ENCODE assay signal across 20 cellular contexts in the genomic region with DNA sequence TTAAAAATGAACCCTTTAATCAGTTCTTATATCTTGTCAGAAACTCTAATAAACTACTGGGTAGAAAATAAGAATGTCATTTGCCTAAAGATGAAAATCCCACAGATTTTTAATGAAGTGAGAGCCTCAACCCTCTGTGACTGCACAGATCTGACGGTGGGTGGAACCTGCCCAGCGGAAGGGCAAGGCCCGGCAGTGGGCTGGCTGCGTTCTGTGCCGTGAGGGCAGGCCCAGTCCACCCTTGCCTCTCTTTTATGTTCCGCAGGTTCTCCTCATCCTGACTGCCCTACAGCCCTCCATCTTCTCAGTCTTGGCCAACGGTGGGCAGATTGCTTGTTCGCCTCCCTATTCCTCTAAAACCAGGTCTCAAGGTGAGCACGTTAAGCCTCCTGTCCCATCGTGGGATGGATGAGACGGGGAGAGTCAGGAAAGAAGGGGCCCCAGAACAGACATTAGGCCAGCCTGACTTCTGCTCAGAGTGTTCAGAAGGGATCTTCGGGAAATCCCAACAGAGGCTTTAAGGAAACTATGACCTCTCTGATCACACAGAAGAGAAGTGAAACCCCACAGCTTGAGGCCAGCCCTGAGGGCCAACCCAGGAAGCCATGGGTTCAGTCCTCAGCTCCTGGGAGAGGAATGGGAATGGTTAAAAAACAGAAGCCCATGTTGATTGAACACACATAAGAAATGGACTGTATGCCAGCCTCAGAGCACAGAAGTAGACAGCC. TPM values are rescaled to one million over a fixed set of nuclear protein-coding genes. Genes with fewer than 3 reads are reported as not detected.
DNase-seq lines count a peak whose midpoint lies in the region; ATAC-seq, FAIRE-seq and TF ChIP-seq lines count a peak whose summit lies in the region.
"Had no signal": no experiment of that assay in that cellular context is flagged by ENCODE, and none has a peak within 500 bp of the region (broad histone marks: within the 10 kb centered on the region; RNA-seq: fewer than 3 reads in every experiment).

No MANE protein-coding gene starts in this region.

- CTCF ChIA-PET in naive thymus-derived CD4-positive, alpha-beta T cell (lab: Charles Lee): no interaction called here

- DNase-seq in GM13976 (ENCODE audit: low spot score) (peak; percentile 74), GM20000 (ENCODE audit: low spot score) (peak; percentile 69), MV-4-11 (lab: John Stamatoyannopoulos, UW) (peak; percentile 82), NCI-H226 (no peak), D721Med (ENCODE audit: insufficient read length, low spot score) (no peak)
- DNase-seq in naive thymus-derived CD4-positive, alpha-beta T cell: no peak
- DNase-seq: activated CD4-positive, CD25-positive, alpha-beta regulatory T cell treated with anti-CD3 and anti-CD28 coated beads, Interleukin-2, amount 50 U/mL, for 72 hours; activated T-cell treated with anti-CD3 and anti-CD28 coated beads, Interleukin-2, amount 50 U/mL, for 4 hours; amygdala; CD4-positive, CD25-positive, alpha-beta regulatory T cell; NCI-H187 treated with DMSO at 0.1 percent for 48 hours; NCI-H69; testis had no signal

- no peak overlapping the region for H3K27ac ChIP-seq in naive thymus-derived CD4-positive, alpha-beta T cell (ENCODE audit: low read depth, low read length)
- H3K27ac ChIP-seq: testis had no signal

- POLR2A ChIA-PET in naive thymus-derived CD4-positive, alpha-beta T cell (lab: Charles Lee): no interaction called here

- no peak for FAIRE-seq in D721Med (lab: Jason Lieb, UNC)

- H3K4me1 Mint-ChIP-seq in naive thymus-derived CD4-positive, alpha-beta T cell: peaks cover 0 to 10% (median 3%) of the 10 kb centered on the region in 7 donors

- no peak overlapping the region for H3K27ac Mint-ChIP-seq in naive thymus-derived CD4-positive, alpha-beta T cell
- H3K27ac Mint-ChIP-seq: CD4-positive, CD25-positive, alpha-beta regulatory T cell; GM23338; progenitor cell of endocrine pancreas; T-helper 1 cell treated with Interleukin-12 subunit alpha and Interleukin-12 subunit beta and Interleukin-4 antibody, amounts not matched to agents 30 μg/mL and 1 μg/mL, for 36 hours had no signal

- H3K9me3 Mint-ChIP-seq in naive thymus-derived CD4-positive, alpha-beta T cell: no peaks in the 10 kb centered on the region
- H3K9me3 Mint-ChIP-seq: activated T-cell treated with anti-CD3 and anti-CD28 coated beads, Interleukin-2, amount 50 U/mL, for 4 hours; CD4-positive, CD25-positive, alpha-beta regulatory T cell; GM23338; T-helper 1 cell treated with Interleukin-12 subunit alpha and Interleukin-12 subunit beta and Interleukin-4 antibody, amounts not matched to agents 30 μg/mL and 1 μg/mL, for 36 hours had no signal

- no peaks in the 10 kb centered on the region for H3K9me3 ChIP-seq in naive thymus-derived CD4-positive, alpha-beta T cell (ENCODE audit: control insufficient read depth in 2 of 3, low read length in 3 of 3)
- H3K9me3 ChIP-seq: testis had no signal

- peak; percentile 36 for ATAC-seq in naive thymus-derived CD4-positive, alpha-beta T cell
- no peak for ATAC-seq in GM21447 (IDR thresholded peaks at IDR 0.05; ENCODE audit: unreplicated experiment)
- ATAC-seq: GM23338 had no signal

- H3K4me1 ChIP-seq in naive thymus-derived CD4-positive, alpha-beta T cell (ENCODE audit: control insufficient read depth in 2 of 2, insufficient read depth in 2 of 2, low read length in 2 of 2): no peaks in the 10 kb centered on the region

- no peaks in the 10 kb centered on the region for H3K27me3 ChIP-seq in naive thymus-derived CD4-positive, alpha-beta T cell (ENCODE audit: control insufficient read depth in 2 of 2, insufficient read depth in 2 of 2, low read length in 2 of 2)
- H3K27me3 ChIP-seq: testis had no signal

- H3K27me3 Mint-ChIP-seq in naive thymus-derived CD4-positive, alpha-beta T cell: no peaks in the 10 kb centered on the region
- H3K27me3 Mint-ChIP-seq: CD4-positive, CD25-positive, alpha-beta regulatory T cell had no signal

- intact Hi-C loops in naive thymus-derived CD4-positive, alpha-beta T cell (cut with micrococcal nuclease): no loop called here

- peaks cover 0 to 9% (median 0%) of the 10 kb centered on the region in 5 donors for H3K36me3 Mint-ChIP-seq in naive thymus-derived CD4-positive, alpha-beta T cell

- TF ChIP-seq CTCF in GM13976 (IDR thresholded peaks at IDR 0.05; ENCODE audit: borderline replicate concordance, control extremely low read depth, extremely low read depth, insufficient read depth, missing control alignments) (no peak), GM20000 (IDR thresholded peaks at IDR 0.05; ENCODE audit: extremely low read depth, missing control alignments) (no peak), D721Med (IDR thresholded peaks at IDR 0.05; ENCODE audit: insufficient read depth, missing control alignments) (no peak)

- H3K4me3 ChIP-seq in naive thymus-derived CD4-positive, alpha-beta T cell (ENCODE audit: low read length): no peak overlapping the region
- H3K4me3 ChIP-seq: GM23338, testis had no signal

- peaks cover 0 to 6% (median 0%) of the 10 kb centered on the region in 3 experiments for H3K36me3 ChIP-seq in naive thymus-derived CD4-positive, alpha-beta T cell (ENCODE audit: control insufficient read depth in 2 of 3, insufficient read depth in 3 of 3, low read length in 3 of 3)

- in situ Hi-C loops in GM13976 (cut with MboI; ENCODE audit: low sequenced_read_pairs, unreplicated experiment): no loop called here

- no peak overlapping the region for H3K4me3 Mint-ChIP-seq in naive thymus-derived CD4-positive, alpha-beta T cell
- H3K4me3 Mint-ChIP-seq: activated T-cell treated with anti-CD3 and anti-CD28 coated beads, Interleukin-2, amount 50 U/mL, for 4 hours; CD4-positive, CD25-positive, alpha-beta regulatory T cell; GM23338; T-helper 1 cell treated with Interleukin-12 subunit alpha and Interleukin-12 subunit beta and Interleukin-4 antibody, amounts not matched to agents 30 μg/mL and 1 μg/mL, for 36 hours had no signal

RNA-seq across cellular contexts. Expression of a gene that starts 16.0 kb away (rescaled TPM):
- total RNA-seq in naive thymus-derived CD4-positive, alpha-beta T cell: not detected
- polyA plus RNA-seq in naive thymus-derived CD4-positive, alpha-beta T cell: 1 to 10 TPM in 1 of 2 donors, under 1 TPM in 1; 0.39 to 1.4 TPM
- total RNA-seq: activated T-cell treated with anti-CD3 and anti-CD28 coated beads, Interleukin-2, amount 50 U/mL, for 4 hours; CD4-positive, CD25-positive, alpha-beta regulatory T cell; Daoy; LHCN-M2 had no signal

RNA-seq across cellular contexts. Expression of a gene that starts 21.1 kb away (rescaled TPM):
- total RNA-seq in naive thymus-derived CD4-positive, alpha-beta T cell: under 1 TPM in 1 of 5 experiments, not detected in 4; 0.58 TPM
- polyA plus RNA-seq in naive thymus-derived CD4-positive, alpha-beta T cell: not detected
- total RNA-seq: activated T-cell treated with anti-CD3 and anti-CD28 coated beads, Interleukin-2, amount 50 U/mL, for 4 hours; CD4-positive, CD25-positive, alpha-beta regulatory T cell; Daoy; epithelial cell of proximal tubule; LHCN-M2; progenitor cell of endocrine pancreas had no signal
- polyA plus RNA-seq: CD4-positive, CD25-positive, alpha-beta regulatory T cell had no signal

RNA-seq across cellular contexts. Expression of a gene that starts 55.2 kb away (rescaled TPM):
- 10 to 100 TPM; 47.5 to 87.6 (median 62.9) TPM for total RNA-seq in naive thymus-derived CD4-positive, alpha-beta T cell
- 10 to 100 TPM; 11.5 to 12.8 TPM for polyA plus RNA-seq in naive thymus-derived CD4-positive, alpha-beta T cell

Comparison
In these comparisons a context has a peak if more than half of its experiments do, and no peak if none do; other contexts are left out.
1. DNase-seq: peak in GM13976 (single experiment), GM20000 (single experiment) and MV-4-11 (single experiment); none in naive thymus-derived CD4-positive, alpha-beta T cell (0 of 9), NCI-H226 (single experiment) and D721Med (single experiment).